Comparison of ENCODE assay signal across 39 cellular contexts in genomic region chr3:161766301-161766700, GRCh38.
"Had no signal": no experiment of that assay in that cellular context is flagged by ENCODE, and none has a peak within 500 bp of the region (broad histone marks: within the 10 kb centered on the region; RNA-seq: fewer than 3 reads in every experiment).

No MANE protein-coding gene starts in this region.

- H3K4me1 ChIP-seq: Peyer's patch, SJSA1 had no signal

- H3K4me1 Mint-ChIP-seq: activated naive CD4-positive, alpha-beta T cell treated with anti-CD3 and anti-CD28 coated beads, Interleukin-2, amount 10 ng/mL, durations not matched to agents 7 days and 5 days; brain had no signal

- H3K4me3 Mint-ChIP-seq: activated CD4-positive, alpha-beta memory T cell treated with anti-CD3 and anti-CD28 coated beads for 36 hours; activated CD4-positive, alpha-beta T cell treated with anti-CD3 and anti-CD28 coated beads for 36 hours; activated naive CD4-positive, alpha-beta T cell treated with anti-CD3 and anti-CD28 coated beads, Interleukin-2, amount 10 ng/mL, durations not matched to agents 7 days and 5 days; activated naive CD8-positive, alpha-beta T cell; activated naive CD8-positive, alpha-beta T cell treated with anti-CD3 and anti-CD28 coated beads, Interleukin-2, amount 50 U/mL, for 24 hours; activated T-cell treated with anti-CD3 and anti-CD28 coated beads, Interleukin-2, amount 50 U/mL, for 4 hours; activated T-helper 1 cell treated with anti-CD3 and anti-CD28 coated beads, Interleukin-12 subunit alpha, Interleukin-12 subunit beta, Interleukin-2, Interleukin-4 antibody, amounts not matched to agents 30 ng/mL and 10 ng/mL and 1 ng/mL, durations not matched to agents 14 hours and 24 hours and 36 hours; brain; T-helper 1 cell treated with Interleukin-12 subunit alpha and Interleukin-12 subunit beta and Interleukin-4 antibody, amounts not matched to agents 30 μg/mL and 1 μg/mL, for 36 hours; T-helper 2 cell treated with Interferon-gamma antibody and Interleukin-4, amounts not matched to agents 5 μg/mL and 100 μg/mL, for 36 hours had no signal

- H3K27ac Mint-ChIP-seq: activated CD4-positive, alpha-beta memory T cell treated with anti-CD3 and anti-CD28 coated beads for 36 hours; activated CD4-positive, alpha-beta T cell treated with anti-CD3 and anti-CD28 coated beads for 36 hours; activated naive CD4-positive, alpha-beta T cell treated with anti-CD3 and anti-CD28 coated beads, Interleukin-2, amount 10 ng/mL, durations not matched to agents 7 days and 5 days; activated naive CD8-positive, alpha-beta T cell; activated naive CD8-positive, alpha-beta T cell treated with anti-CD3 and anti-CD28 coated beads, Interleukin-2, amount 50 U/mL, for 24 hours; activated T-helper 1 cell treated with anti-CD3 and anti-CD28 coated beads, Interleukin-12 subunit alpha, Interleukin-12 subunit beta, Interleukin-2, Interleukin-4 antibody, amounts not matched to agents 30 ng/mL and 10 ng/mL and 1 ng/mL, durations not matched to agents 14 hours and 24 hours and 36 hours; brain; T-helper 1 cell treated with Interleukin-12 subunit alpha and Interleukin-12 subunit beta and Interleukin-4 antibody, amounts not matched to agents 30 μg/mL and 1 μg/mL, for 36 hours; T-helper 2 cell treated with Interferon-gamma antibody and Interleukin-4, amounts not matched to agents 5 μg/mL and 100 μg/mL, for 36 hours had no signal

- FAIRE-seq: bronchial epithelial cell, TTC549 had no signal

- H3K27me3 ChIP-seq: Peyer's patch, SJSA1 had no signal

- H3K36me3 Mint-ChIP-seq: activated CD4-positive, alpha-beta memory T cell treated with anti-CD3 and anti-CD28 coated beads for 36 hours; activated naive CD4-positive, alpha-beta T cell treated with anti-CD3 and anti-CD28 coated beads, Interleukin-2, amount 10 ng/mL, durations not matched to agents 7 days and 5 days; activated naive CD8-positive, alpha-beta T cell; brain had no signal

- H3K4me2 ChIP-seq: SK-N-SH had no signal

- H3K4me3 ChIP-seq: Peyer's patch, SJSA1 had no signal

- ATAC-seq: activated CD4-positive, alpha-beta T cell treated with anti-CD3 and anti-CD28 coated beads for 36 hours; activated CD4-positive, CD25-positive, alpha-beta regulatory T cell treated with anti-CD3 and anti-CD28 coated beads, Interleukin-2, amount 50 U/mL, for 24 hours; activated naive CD8-positive, alpha-beta T cell treated with anti-CD3 and anti-CD28 coated beads, Interleukin-2, amount 50 U/mL, for 24 hours; activated T-cell treated with anti-CD3 and anti-CD28 coated beads, Interleukin-2, amount 50 U/mL, for 4 hours; PC-3 had no signal

- DNase-seq: activated CD4-positive, alpha-beta memory T cell treated with anti-CD3 and anti-CD28 coated beads for 36 hours; activated CD4-positive, alpha-beta T cell treated with anti-CD3 and anti-CD28 coated beads for 36 hours; activated CD4-positive, alpha-beta T cell treated with anti-CD3 and anti-CD28 coated beads, Interleukin-2, amount 50 U/mL, for 1 hour; activated CD8-positive, alpha-beta memory T cell treated with anti-CD3 and anti-CD28 coated beads, Interleukin-2, amount 50 U/mL, for 4 hours; activated gamma-delta T cell treated with Interleukin-2 at 50 U/mL for 16 hours; activated naive CD4-positive, alpha-beta T cell treated with anti-CD3 and anti-CD28 coated beads, Interleukin-2, amount 10 ng/mL, durations not matched to agents 7 days and 5 days; activated naive CD8-positive, alpha-beta T cell treated with anti-CD3 and anti-CD28 coated beads, Interleukin-2, amount 50 U/mL, for 24 hours; activated T-cell treated with anti-CD3 and anti-CD28 coated beads for 4 hours; activated T-cell treated with anti-CD3 and anti-CD28 coated beads, Interleukin-2, amount 50 U/mL, for 4 hours; anterior cingulate cortex; caudate nucleus; cerebellar nuclear complex; Kasumi-1; KG1; MM.1S; MV-4-11; NCI-H1092; NCI-H1436 treated with DMSO at 0.1 percent for 48 hours; NCI-H1694 treated with DMSO at 0.1 percent for 48 hours; NCI-H2029 treated with DMSO at 0.1 percent for 48 hours; NCI-H2107; NCI-H2171; NCI-H2227 treated with DMSO at 0.1 percent for 48 hours; NCI-H446 treated with DMSO at 0.1 percent for 48 hours; NCI-H524; PC-3; Peyer's patch; RPMI8226; SHP77 treated with DMSO at 0.1 percent for 48 hours; SK-N-SH had no signal

- H3K9me3 Mint-ChIP-seq: activated CD4-positive, alpha-beta memory T cell treated with anti-CD3 and anti-CD28 coated beads for 36 hours; activated naive CD4-positive, alpha-beta T cell treated with anti-CD3 and anti-CD28 coated beads, Interleukin-2, amount 10 ng/mL, durations not matched to agents 7 days and 5 days; activated T-cell treated with anti-CD3 and anti-CD28 coated beads, Interleukin-2, amount 50 U/mL, for 4 hours; activated T-helper 1 cell treated with anti-CD3 and anti-CD28 coated beads, Interleukin-12 subunit alpha, Interleukin-12 subunit beta, Interleukin-2, Interleukin-4 antibody, amounts not matched to agents 30 ng/mL and 10 ng/mL and 1 ng/mL, durations not matched to agents 14 hours and 24 hours and 36 hours; brain; T-helper 1 cell treated with Interleukin-12 subunit alpha and Interleukin-12 subunit beta and Interleukin-4 antibody, amounts not matched to agents 30 μg/mL and 1 μg/mL, for 36 hours had no signal

- H3K27me3 Mint-ChIP-seq: activated CD4-positive, alpha-beta memory T cell treated with anti-CD3 and anti-CD28 coated beads for 36 hours; activated CD4-positive, alpha-beta T cell treated with anti-CD3 and anti-CD28 coated beads for 36 hours; activated naive CD4-positive, alpha-beta T cell treated with anti-CD3 and anti-CD28 coated beads, Interleukin-2, amount 10 ng/mL, durations not matched to agents 7 days and 5 days; activated naive CD8-positive, alpha-beta T cell; activated naive CD8-positive, alpha-beta T cell treated with anti-CD3 and anti-CD28 coated beads, Interleukin-2, amount 50 U/mL, for 24 hours; brain had no signal

- H3K36me3 ChIP-seq: Peyer's patch, SJSA1 had no signal

- H3K9me3 ChIP-seq: Peyer's patch, SJSA1, SK-N-SH had no signal

- H3K27ac ChIP-seq: Peyer's patch, SJSA1 had no signal

- H3K9ac ChIP-seq: SK-N-SH had no signal
